ENCODE assay signal across 12 cellular contexts in the genomic region with DNA sequence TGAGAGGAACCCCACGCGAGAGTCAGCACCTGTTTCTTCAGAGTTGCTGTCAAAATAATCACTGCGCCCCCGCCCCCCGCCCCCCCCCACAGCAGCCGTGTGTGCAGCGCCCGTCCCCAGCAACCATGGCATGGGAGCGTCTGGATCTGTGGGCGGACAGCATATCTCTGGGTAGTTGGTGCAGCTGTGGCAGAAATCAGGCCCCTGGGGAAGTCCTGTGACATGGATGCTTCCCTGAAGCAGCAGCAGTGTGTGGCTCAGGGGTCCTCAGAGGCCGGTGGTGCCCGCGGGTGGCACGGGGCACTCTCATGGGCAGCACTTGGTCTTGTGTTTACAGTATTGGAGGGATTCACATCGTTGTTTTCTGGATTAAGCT. TPM values are rescaled to one million over a fixed set of nuclear protein-coding genes. Genes with fewer than 3 reads are reported as not detected.
DNase-seq lines count a peak whose midpoint lies in the region; ATAC-seq and TF ChIP-seq lines count a peak whose summit lies in the region.
"Had no signal": no experiment of that assay in that cellular context is flagged by ENCODE, and none has a peak within 500 bp of the region (broad histone marks: within the 10 kb centered on the region; RNA-seq: fewer than 3 reads in every experiment).

No MANE protein-coding gene starts in this region.

- H3K4me3 ChIP-seq in muscle layer of colon (ENCODE audit: low read depth in 1 of 2, low read length in 2 of 2) (no peak overlapping the region), PC-3 (ENCODE audit: low read length) (no peak overlapping the region)
- H3K4me3 ChIP-seq: body of pancreas had no signal

- H3K4me1 ChIP-seq in muscle layer of colon (ENCODE audit: insufficient read depth, low read length) (peaks cover 39% of the 10 kb centered on the region), PC-3 (ENCODE audit: insufficient read depth, low read length) (peaks cover 23% of the 10 kb centered on the region)

- H3K27me3 ChIP-seq in muscle layer of colon (ENCODE audit: control insufficient read depth in 1 of 2, insufficient read depth in 2 of 2, low read length in 2 of 2) (no peaks in the 10 kb centered on the region), PC-3 (ENCODE audit: low read length) (no peaks in the 10 kb centered on the region)
- H3K27me3 ChIP-seq: body of pancreas had no signal

- no peak overlapping the region for H2AFZ ChIP-seq in PC-3 (ENCODE audit: low read length)

- no peak for DNase-seq in activated T-cell treated with anti-CD3 and anti-CD28 coated beads, Interleukin-2, amount 50 U/mL, for 24 hours
- DNase-seq in activated T-cell treated with anti-CD3 and anti-CD28 coated beads, Interleukin-2, amount 50 U/mL, for 4 hours, result no peak
- no peak for DNase-seq in substantia nigra (lab: John Stamatoyannopoulos, UW)
- no peak for DNase-seq in PC-3
- DNase-seq in stimulated activated CD4-positive, alpha-beta T cell treated with anti-CD3 and anti-CD28 coated beads, Interleukin-2, amount 100 ng/mL, for 24 hours, result no peak
- DNase-seq: GF-D8, NCI-H345, SW 1271 had no signal

- H3K9me3 ChIP-seq in muscle layer of colon (ENCODE audit: low read length), result no peaks in the 10 kb centered on the region
- no peaks in the 10 kb centered on the region for H3K9me3 ChIP-seq in PC-3 (ENCODE audit: low read length)
- H3K9me3 ChIP-seq: body of pancreas had no signal

- no peaks in the 10 kb centered on the region for H3K79me2 ChIP-seq in PC-3 (ENCODE audit: low read length)

- H3K4me1 Mint-ChIP-seq in activated T-cell treated with anti-CD3 and anti-CD28 coated beads, Interleukin-2, amount 50 U/mL, for 24 hours (ENCODE audit: low read depth), result peaks cover 7% of the 10 kb centered on the region
- peaks cover 6% of the 10 kb centered on the region for H3K4me1 Mint-ChIP-seq in activated T-cell treated with anti-CD3 and anti-CD28 coated beads, Interleukin-2, amount 50 U/mL, for 4 hours (ENCODE audit: low read depth)
- no peaks in the 10 kb centered on the region for H3K4me1 Mint-ChIP-seq in activated T-helper 17 cell treated with anti-CD3 and anti-CD28 coated beads, Interleukin-2, amount 50 U/mL, for 72 hours

- no peaks in the 10 kb centered on the region for H3K27me3 Mint-ChIP-seq in activated T-cell treated with anti-CD3 and anti-CD28 coated beads, Interleukin-2, amount 50 U/mL, for 24 hours
- H3K27me3 Mint-ChIP-seq in activated T-cell treated with anti-CD3 and anti-CD28 coated beads, Interleukin-2, amount 50 U/mL, for 4 hours (ENCODE audit: low read depth), result no peaks in the 10 kb centered on the region
- H3K27me3 Mint-ChIP-seq in activated T-helper 17 cell treated with anti-CD3 and anti-CD28 coated beads, Interleukin-2, amount 50 U/mL, for 72 hours, result no peaks in the 10 kb centered on the region

- CTCF ChIA-PET in PC-3 (lab: Charles Lee), result no interaction called here

- no peak for ATAC-seq in activated T-cell treated with anti-CD3 and anti-CD28 coated beads, Interleukin-2, amount 50 U/mL, for 4 hours
- ATAC-seq in activated T-helper 17 cell treated with anti-CD3 and anti-CD28 coated beads, Interleukin-2, amount 50 U/mL, for 72 hours (replicated peaks), result no peak
- ATAC-seq in PC-3 (no peak), GM21737 (IDR thresholded peaks at IDR 0.05; ENCODE audit: unreplicated experiment) (no peak)
- ATAC-seq: body of pancreas had no signal

- H3K9me2 ChIP-seq in PC-3 (replicated peaks; ENCODE audit: low read length), result no peaks in the 10 kb centered on the region

- intact Hi-C loops in PC-3 (cut with micrococcal nuclease), result no loop called here

- peaks cover 59% of the 10 kb centered on the region for H3K36me3 ChIP-seq in muscle layer of colon (ENCODE audit: insufficient read depth, low read length)
- peaks cover 36% of the 10 kb centered on the region; the same call in 1 of the 2 replicates for H3K36me3 ChIP-seq in PC-3 (ENCODE audit: low read depth, low read length)

- H3K36me3 Mint-ChIP-seq in activated T-cell treated with anti-CD3 and anti-CD28 coated beads, Interleukin-2, amount 50 U/mL, for 24 hours (ENCODE audit: low read depth), result peaks cover 86% of the 10 kb centered on the region
- peaks cover 5% of the 10 kb centered on the region for H3K36me3 Mint-ChIP-seq in activated T-cell treated with anti-CD3 and anti-CD28 coated beads, Interleukin-2, amount 50 U/mL, for 4 hours (ENCODE audit: insufficient read depth)
- peaks cover 62% of the 10 kb centered on the region for H3K36me3 Mint-ChIP-seq in activated T-helper 17 cell treated with anti-CD3 and anti-CD28 coated beads, Interleukin-2, amount 50 U/mL, for 72 hours (ENCODE audit: low read depth)

- POLR2A ChIA-PET in PC-3 (lab: Charles Lee; ENCODE audit: unreplicated experiment), result no interaction called here

- no peak overlapping the region for H3K4me3 Mint-ChIP-seq in activated T-cell treated with anti-CD3 and anti-CD28 coated beads, Interleukin-2, amount 50 U/mL, for 24 hours
- H3K4me3 Mint-ChIP-seq in activated T-cell treated with anti-CD3 and anti-CD28 coated beads, Interleukin-2, amount 50 U/mL, for 4 hours, result no peak overlapping the region
- H3K4me3 Mint-ChIP-seq in activated T-helper 17 cell treated with anti-CD3 and anti-CD28 coated beads, Interleukin-2, amount 50 U/mL, for 72 hours, result no peak overlapping the region

- H3K27ac ChIP-seq in muscle layer of colon (ENCODE audit: low read depth, low read length), result peak overlapping the region; percentile 61
- peak overlapping the region; percentile 49 for H3K27ac ChIP-seq in substantia nigra (ENCODE audit: low read depth, low read length, poor library complexity, severe bottlenecking)
- no peak overlapping the region for H3K27ac ChIP-seq in PC-3 (ENCODE audit: low read length)

- TF ChIP-seq CTCF in PC-3 (conservative IDR thresholded peaks at IDR 0.05; ENCODE audit: low read depth, low read length), result no peak

- H3K4me2 ChIP-seq in PC-3 (ENCODE audit: low read length), result no peak overlapping the region

- no peaks in the 10 kb centered on the region for H3K9me3 Mint-ChIP-seq in activated T-cell treated with anti-CD3 and anti-CD28 coated beads, Interleukin-2, amount 50 U/mL, for 24 hours
- H3K9me3 Mint-ChIP-seq in activated T-cell treated with anti-CD3 and anti-CD28 coated beads, Interleukin-2, amount 50 U/mL, for 4 hours, result no peaks in the 10 kb centered on the region
- H3K9me3 Mint-ChIP-seq in activated T-helper 17 cell treated with anti-CD3 and anti-CD28 coated beads, Interleukin-2, amount 50 U/mL, for 72 hours, result no peaks in the 10 kb centered on the region

- BruUV-seq in PC-3 (replicated peaks; lab: Mats Ljungman, UMichigan), result no TSS peak

- peaks cover 8% of the 10 kb centered on the region; the same call in 1 of the 2 replicates for H4K20me1 ChIP-seq in PC-3 (ENCODE audit: low read length)

- peak overlapping the region; percentile 82 for H3K27ac Mint-ChIP-seq in activated T-cell treated with anti-CD3 and anti-CD28 coated beads, Interleukin-2, amount 50 U/mL, for 24 hours
- peak overlapping the region; percentile 25 for H3K27ac Mint-ChIP-seq in activated T-helper 17 cell treated with anti-CD3 and anti-CD28 coated beads, Interleukin-2, amount 50 U/mL, for 72 hours

- H3K9ac ChIP-seq in muscle layer of colon (ENCODE audit: low read length) (no peak overlapping the region), PC-3 (ENCODE audit: low read length) (no peak overlapping the region)

- peaks cover 6% of the 10 kb centered on the region for H3F3A ChIP-seq in PC-3 (ENCODE audit: low read length, unreplicated experiment)

RNA-seq across cellular contexts. Expression of a gene that starts 19.2 kb away (rescaled TPM):
- total RNA-seq in activated T-cell treated with anti-CD3 and anti-CD28 coated beads, Interleukin-2, amount 50 U/mL, for 4 hours, result 10 to 100 TPM; 60.6 to 74.0 (median 69.5) TPM
- total RNA-seq in activated T-helper 17 cell treated with anti-CD3 and anti-CD28 coated beads, Interleukin-2, amount 50 U/mL, for 72 hours, result 10 to 100 TPM; 36.4 to 62.4 TPM
- total RNA-seq in PC-3 (2014; rRNA removed), result 61.3 and 80.3 TPM in 2 replicates

RNA-seq across cellular contexts. Expression of a gene that starts 19.6 kb away (rescaled TPM):
- 10 to 100 TPM; 13.6 to 19.1 (median 13.7) TPM for total RNA-seq in activated T-cell treated with anti-CD3 and anti-CD28 coated beads, Interleukin-2, amount 50 U/mL, for 4 hours
- total RNA-seq in activated T-helper 17 cell treated with anti-CD3 and anti-CD28 coated beads, Interleukin-2, amount 50 U/mL, for 72 hours, result 10 to 100 TPM; 18.2 to 20.6 TPM
- total RNA-seq in PC-3 (2014; rRNA removed), result 47.2 and 50.1 TPM in 2 replicates
